1 cellular context compared by ENCODE assay signal in the genomic region with DNA sequence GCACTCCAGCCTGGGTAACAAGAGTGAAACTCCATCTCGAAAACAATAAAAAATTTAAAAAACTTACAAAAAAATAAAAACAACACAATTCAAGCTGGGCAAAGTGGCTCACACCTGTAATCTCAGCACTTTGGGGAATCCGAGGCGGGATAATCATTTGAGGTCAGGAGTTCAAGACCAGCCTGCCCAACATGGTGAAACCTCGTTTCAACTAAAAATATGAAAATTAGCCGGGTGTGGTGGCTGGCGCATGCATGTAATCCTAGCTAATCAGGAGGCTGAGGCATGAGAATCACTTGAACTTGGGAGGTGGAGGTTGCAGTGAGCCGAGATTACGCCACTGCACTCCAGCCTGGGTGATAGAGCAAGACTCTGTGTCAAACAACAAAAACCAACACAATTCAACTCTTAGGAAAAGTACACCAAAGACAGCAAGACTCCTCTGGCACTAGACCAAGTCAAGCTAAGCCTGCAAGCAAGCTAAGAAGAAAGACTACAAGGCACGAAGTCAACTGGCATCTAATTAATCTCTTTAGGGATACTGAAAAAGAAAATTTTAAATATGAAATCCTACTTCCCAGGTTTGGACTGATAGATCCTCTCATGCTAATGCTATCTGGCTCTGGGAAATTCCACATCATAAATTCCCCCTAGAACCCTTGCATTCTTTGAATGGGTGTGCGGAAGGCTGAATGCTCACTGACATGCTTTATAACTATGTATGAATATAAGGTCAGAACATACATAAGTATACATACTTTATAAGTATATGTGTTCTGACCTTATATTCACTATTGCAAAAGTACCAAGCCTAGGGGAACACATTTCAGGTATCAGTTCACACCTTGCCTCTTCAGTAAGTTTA.
TF ChIP-seq lines count a peak whose summit lies in the region.

No MANE protein-coding gene starts in this region.

TF ChIP-seq in IMR-90, 13 proteins besides CTCF, POLR2A, EP300 and RAD21:
- TF ChIP-seq SMC3 (IDR thresholded peaks at IDR 0.05; ENCODE audit: low read depth, low read length) (no peak), BHLHE40 (IDR thresholded peaks at IDR 0.05; ENCODE audit: low read depth, low read length) (no peak), MXI1 (IDR thresholded peaks at IDR 0.05; ENCODE audit: borderline replicate concordance, low read depth, low read length) (no peak), FOS (IDR thresholded peaks at IDR 0.05; ENCODE audit: low read depth, low read length) (no peak), MAZ (IDR thresholded peaks at IDR 0.05; ENCODE audit: borderline replicate concordance, low read depth, low read length) (no peak), CEBPB (IDR thresholded peaks at IDR 0.05; ENCODE audit: low read depth, low read length) (no peak), CHD1 (IDR thresholded peaks at IDR 0.05; ENCODE audit: low read depth, low read length) (no peak), RFX5 (IDR thresholded peaks at IDR 0.05; ENCODE audit: low read depth, low read length) (no peak), RCOR1 (IDR thresholded peaks at IDR 0.05; ENCODE audit: insufficient replicate concordance, low read length) (no peak), NFE2L2 (IDR thresholded peaks at IDR 0.05; ENCODE audit: low read depth, low read length) (no peak), MAFK (IDR thresholded peaks at IDR 0.05; ENCODE audit: low read depth, low read length) (no peak)
- TF ChIP-seq, protein P1, sequence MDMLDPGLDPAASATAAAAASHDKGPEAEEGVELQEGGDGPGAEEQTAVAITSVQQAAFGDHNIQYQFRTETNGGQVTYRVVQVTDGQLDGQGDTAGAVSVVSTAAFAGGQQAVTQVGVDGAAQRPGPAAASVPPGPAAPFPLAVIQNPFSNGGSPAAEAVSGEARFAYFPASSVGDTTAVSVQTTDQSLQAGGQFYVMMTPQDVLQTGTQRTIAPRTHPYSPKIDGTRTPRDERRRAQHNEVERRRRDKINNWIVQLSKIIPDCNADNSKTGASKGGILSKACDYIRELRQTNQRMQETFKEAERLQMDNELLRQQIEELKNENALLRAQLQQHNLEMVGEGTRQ (IDR thresholded peaks at IDR 0.05; ENCODE audit: low read depth, low read length), result no peak
- TF ChIP-seq, protein P2, sequence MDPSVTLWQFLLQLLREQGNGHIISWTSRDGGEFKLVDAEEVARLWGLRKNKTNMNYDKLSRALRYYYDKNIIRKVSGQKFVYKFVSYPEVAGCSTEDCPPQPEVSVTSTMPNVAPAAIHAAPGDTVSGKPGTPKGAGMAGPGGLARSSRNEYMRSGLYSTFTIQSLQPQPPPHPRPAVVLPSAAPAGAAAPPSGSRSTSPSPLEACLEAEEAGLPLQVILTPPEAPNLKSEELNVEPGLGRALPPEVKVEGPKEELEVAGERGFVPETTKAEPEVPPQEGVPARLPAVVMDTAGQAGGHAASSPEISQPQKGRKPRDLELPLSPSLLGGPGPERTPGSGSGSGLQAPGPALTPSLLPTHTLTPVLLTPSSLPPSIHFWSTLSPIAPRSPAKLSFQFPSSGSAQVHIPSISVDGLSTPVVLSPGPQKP (IDR thresholded peaks at IDR 0.05; ENCODE audit: borderline replicate concordance, low read depth, low read length), result no peak
